1 cellular context compared by ENCODE assay signal in the genomic region with DNA sequence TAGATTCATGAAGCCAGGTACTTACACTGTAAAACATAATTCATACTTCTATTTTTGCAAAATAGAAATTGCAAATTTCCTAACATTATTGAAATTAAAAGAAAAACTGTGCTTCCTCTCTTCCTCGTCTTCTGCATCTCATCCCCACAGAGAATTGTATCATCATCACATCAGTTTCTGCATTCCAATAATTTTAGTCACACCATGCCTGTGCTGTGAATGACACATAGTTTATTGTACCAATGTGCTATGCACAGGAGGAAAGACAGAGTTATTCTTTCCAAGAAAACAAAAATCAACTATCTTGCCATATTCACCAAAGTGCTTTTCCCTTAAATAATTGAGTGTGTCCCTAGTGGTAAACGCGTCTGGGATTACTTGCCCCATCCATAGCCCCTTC.
TF ChIP-seq lines count a peak whose summit lies in the region.

No MANE protein-coding gene starts in this region.

TF ChIP-seq in GM23338, 12 proteins besides CTCF, POLR2A, EP300 and RAD21:
- no peak for TF ChIP-seq EZH2phosphoT487 (IDR thresholded peaks at IDR 0.05; ENCODE audit: unreplicated experiment)
- TF ChIP-seq ZNF331 (CRISPR knock-in tag; IDR thresholded peaks at IDR 0.05; ENCODE audit: low read depth): no peak
- TF ChIP-seq CREB1 (CRISPR knock-in tag; IDR thresholded peaks at IDR 0.05; ENCODE audit: low read depth): no peak
- TF ChIP-seq ZNF462 (CRISPR knock-in tag; IDR thresholded peaks at IDR 0.05): no peak
- TF ChIP-seq, protein P1, sequence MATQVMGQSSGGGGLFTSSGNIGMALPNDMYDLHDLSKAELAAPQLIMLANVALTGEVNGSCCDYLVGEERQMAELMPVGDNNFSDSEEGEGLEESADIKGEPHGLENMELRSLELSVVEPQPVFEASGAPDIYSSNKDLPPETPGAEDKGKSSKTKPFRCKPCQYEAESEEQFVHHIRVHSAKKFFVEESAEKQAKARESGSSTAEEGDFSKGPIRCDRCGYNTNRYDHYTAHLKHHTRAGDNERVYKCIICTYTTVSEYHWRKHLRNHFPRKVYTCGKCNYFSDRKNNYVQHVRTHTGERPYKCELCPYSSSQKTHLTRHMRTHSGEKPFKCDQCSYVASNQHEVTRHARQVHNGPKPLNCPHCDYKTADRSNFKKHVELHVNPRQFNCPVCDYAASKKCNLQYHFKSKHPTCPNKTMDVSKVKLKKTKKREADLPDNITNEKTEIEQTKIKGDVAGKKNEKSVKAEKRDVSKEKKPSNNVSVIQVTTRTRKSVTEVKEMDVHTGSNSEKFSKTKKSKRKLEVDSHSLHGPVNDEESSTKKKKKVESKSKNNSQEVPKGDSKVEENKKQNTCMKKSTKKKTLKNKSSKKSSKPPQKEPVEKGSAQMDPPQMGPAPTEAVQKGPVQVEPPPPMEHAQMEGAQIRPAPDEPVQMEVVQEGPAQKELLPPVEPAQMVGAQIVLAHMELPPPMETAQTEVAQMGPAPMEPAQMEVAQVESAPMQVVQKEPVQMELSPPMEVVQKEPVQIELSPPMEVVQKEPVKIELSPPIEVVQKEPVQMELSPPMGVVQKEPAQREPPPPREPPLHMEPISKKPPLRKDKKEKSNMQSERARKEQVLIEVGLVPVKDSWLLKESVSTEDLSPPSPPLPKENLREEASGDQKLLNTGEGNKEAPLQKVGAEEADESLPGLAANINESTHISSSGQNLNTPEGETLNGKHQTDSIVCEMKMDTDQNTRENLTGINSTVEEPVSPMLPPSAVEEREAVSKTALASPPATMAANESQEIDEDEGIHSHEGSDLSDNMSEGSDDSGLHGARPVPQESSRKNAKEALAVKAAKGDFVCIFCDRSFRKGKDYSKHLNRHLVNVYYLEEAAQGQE (IDR thresholded peaks at IDR 0.05; ENCODE audit: unreplicated experiment): no peak
- no peak for TF ChIP-seq ZNF114 (CRISPR knock-in tag; IDR thresholded peaks at IDR 0.05)
- TF ChIP-seq POLR2AphosphoS5 (IDR thresholded peaks at IDR 0.05; ENCODE audit: low read depth): no peak
- TF ChIP-seq JUNB (IDR thresholded peaks at IDR 0.05; ENCODE audit: unreplicated experiment): no peak
- TF ChIP-seq ETS1 (IDR thresholded peaks at IDR 0.05): no peak
- TF ChIP-seq EZH2 (IDR thresholded peaks at IDR 0.05; ENCODE audit: low read depth, unreplicated experiment): no peak
- no peak for TF ChIP-seq STAT1 (IDR thresholded peaks at IDR 0.05; ENCODE audit: unreplicated experiment)
- TF ChIP-seq NANOG (IDR thresholded peaks at IDR 0.05; ENCODE audit: borderline replicate concordance): no peak
